2 cellular contexts compared by ENCODE assay signal in the genomic region with DNA sequence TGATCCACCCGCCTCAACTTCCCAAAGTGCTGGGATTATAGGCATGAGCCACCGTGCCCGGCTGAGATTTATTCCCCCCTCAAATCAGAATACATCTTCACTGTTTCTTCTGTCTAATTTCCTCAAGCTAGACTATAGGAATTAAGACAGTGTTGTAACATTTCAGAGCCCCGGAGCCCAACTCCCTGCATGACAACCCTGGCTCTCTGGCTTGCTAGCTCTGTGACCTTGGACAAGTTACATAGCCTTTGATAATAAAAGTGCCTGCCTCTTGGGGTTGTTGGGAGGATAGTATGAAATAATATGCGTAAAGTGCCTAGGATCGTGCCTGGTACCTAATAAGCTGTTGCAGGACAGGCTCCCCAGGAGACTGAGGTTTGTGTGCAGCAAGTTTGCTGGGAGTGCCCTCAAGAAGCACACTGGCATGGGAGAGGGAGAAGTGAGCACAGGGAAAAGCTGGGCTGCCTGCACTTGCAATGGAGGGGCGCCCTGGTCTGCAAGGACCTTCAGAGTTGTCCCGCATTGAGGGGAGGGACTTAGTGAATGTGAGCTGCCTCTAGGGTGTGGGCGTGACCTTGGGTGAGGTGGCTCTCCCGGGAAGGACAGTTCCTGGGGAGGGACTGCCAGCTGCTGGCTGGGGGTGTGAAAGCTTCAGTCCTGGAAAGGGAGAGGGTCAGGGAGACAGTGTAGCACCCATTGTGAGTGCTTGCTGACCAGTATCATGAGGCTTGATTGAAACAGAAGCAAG.
A peak's percentile ranks its signal among the peaks of the same experiment; 100 is the strongest.
TF ChIP-seq lines count a peak whose summit lies in the region.

No MANE protein-coding gene starts in this region.

TF ChIP-seq in IMR-90, 13 proteins besides CTCF, POLR2A, EP300 and RAD21:
- TF ChIP-seq BHLHE40 (IDR thresholded peaks at IDR 0.05; ENCODE audit: low read depth, low read length) (no peak), RCOR1 (IDR thresholded peaks at IDR 0.05; ENCODE audit: insufficient replicate concordance, low read length) (no peak), MAFK (IDR thresholded peaks at IDR 0.05; ENCODE audit: low read depth, low read length) (no peak), ELK1 (IDR thresholded peaks at IDR 0.05; ENCODE audit: borderline replicate concordance, low read depth, low read length) (no peak), CEBPB (IDR thresholded peaks at IDR 0.05; ENCODE audit: low read depth, low read length) (no peak), CHD1 (IDR thresholded peaks at IDR 0.05; ENCODE audit: low read depth, low read length) (no peak), FOS (IDR thresholded peaks at IDR 0.05; ENCODE audit: low read depth, low read length) (no peak), USF2 (IDR thresholded peaks at IDR 0.05; ENCODE audit: low read depth, low read length) (no peak), SMC3 (IDR thresholded peaks at IDR 0.05; ENCODE audit: low read depth, low read length) (no peak), MAZ (IDR thresholded peaks at IDR 0.05; ENCODE audit: borderline replicate concordance, low read depth, low read length) (no peak), RFX5 (IDR thresholded peaks at IDR 0.05; ENCODE audit: low read depth, low read length) (no peak), NFE2L2 (IDR thresholded peaks at IDR 0.05; ENCODE audit: low read depth, low read length) (no peak), MXI1 (IDR thresholded peaks at IDR 0.05; ENCODE audit: borderline replicate concordance, low read depth, low read length) (no peak)

TF ChIP-seq in H1, 55 proteins besides CTCF, POLR2A, EP300 and RAD21:
- TF ChIP-seq SP4 (IDR thresholded peaks at IDR 0.05; ENCODE audit: low read length), result no peak
- no peak for TF ChIP-seq POU5F1 (IDR thresholded peaks at IDR 0.05; ENCODE audit: low read depth, low read length)
- no peak for TF ChIP-seq RFX5 (IDR thresholded peaks at IDR 0.05; ENCODE audit: borderline replicate concordance, low read depth, low read length)
- no peak for TF ChIP-seq CBX5 (IDR thresholded peaks at IDR 0.05; ENCODE audit: low read depth, low read length)
- TF ChIP-seq SP2 (IDR thresholded peaks at IDR 0.05; ENCODE audit: low read length), result no peak
- TF ChIP-seq POLR2AphosphoS5 (IDR thresholded peaks at IDR 0.05; ENCODE audit: low read depth, low read length), result peak; percentile 12; the same call in 1 of the 2 replicates
